Comparison of ENCODE assay signal across 28 cellular contexts in genomic region chr17:81289627-81290026, GRCh38.
"Had no signal": no experiment of that assay in that cellular context is flagged by ENCODE, and none has a peak within 500 bp of the region (broad histone marks: within the 10 kb centered on the region; RNA-seq: fewer than 3 reads in every experiment).

No MANE protein-coding gene starts in this region.

- H3K4me3 Mint-ChIP-seq: activated CD8-positive, alpha-beta T cell treated with anti-CD3 and anti-CD28 coated beads, Interleukin-2, amount 10 ng/mL, durations not matched to agents 7 days and 5 days; activated naive CD8-positive, alpha-beta T cell treated with anti-CD3 and anti-CD28 coated beads, Interleukin-2, amount 50 U/mL, for 24 hours; activated T-cell treated with anti-CD3 and anti-CD28 coated beads, Interleukin-2, amount 50 U/mL, for 24 hours; activated T-helper 1 cell treated with anti-CD3 and anti-CD28 coated beads, Interleukin-12 subunit alpha, Interleukin-12 subunit beta, Interleukin-2, Interleukin-4 antibody, amounts not matched to agents 30 ng/mL and 10 ng/mL and 1 ng/mL, durations not matched to agents 14 hours and 24 hours and 36 hours; central memory CD8-positive, alpha-beta T cell; T-cell; WTC11 had no signal

- H3K9me3 Mint-ChIP-seq: activated naive CD4-positive, alpha-beta T cell treated with anti-CD3 and anti-CD28 coated beads, Interleukin-2, amount 50 U/mL, for 72 hours; activated naive CD8-positive, alpha-beta T cell treated with anti-CD3 and anti-CD28 coated beads, Interleukin-2, amount 50 U/mL, for 24 hours; activated T-cell treated with anti-CD3 and anti-CD28 coated beads, Interleukin-2, amount 50 U/mL, for 24 hours; activated T-helper 1 cell treated with anti-CD3 and anti-CD28 coated beads, Interleukin-12 subunit alpha, Interleukin-12 subunit beta, Interleukin-2, Interleukin-4 antibody, amounts not matched to agents 30 ng/mL and 10 ng/mL and 1 ng/mL, durations not matched to agents 14 hours and 24 hours and 36 hours; central memory CD8-positive, alpha-beta T cell; T-cell; WTC11 had no signal

- H3K27me3 Mint-ChIP-seq: activated naive CD8-positive, alpha-beta T cell treated with anti-CD3 and anti-CD28 coated beads, Interleukin-2, amount 50 U/mL, for 24 hours; activated T-cell treated with anti-CD3 and anti-CD28 coated beads, Interleukin-2, amount 50 U/mL, for 24 hours; central memory CD8-positive, alpha-beta T cell; T-cell had no signal

- H3K27me3 ChIP-seq: ascending aorta, body of pancreas had no signal

- H3K27ac ChIP-seq: ascending aorta, body of pancreas, SK-N-MC had no signal

- H3K27ac Mint-ChIP-seq: activated CD8-positive, alpha-beta T cell treated with anti-CD3 and anti-CD28 coated beads, Interleukin-2, amount 10 ng/mL, durations not matched to agents 7 days and 5 days; activated naive CD4-positive, alpha-beta T cell treated with anti-CD3 and anti-CD28 coated beads, Interleukin-2, amount 50 U/mL, for 72 hours; activated naive CD8-positive, alpha-beta T cell treated with anti-CD3 and anti-CD28 coated beads, Interleukin-2, amount 50 U/mL, for 24 hours; activated T-cell treated with anti-CD3 and anti-CD28 coated beads, Interleukin-2, amount 50 U/mL, for 24 hours; activated T-helper 1 cell treated with anti-CD3 and anti-CD28 coated beads, Interleukin-12 subunit alpha, Interleukin-12 subunit beta, Interleukin-2, Interleukin-4 antibody, amounts not matched to agents 30 ng/mL and 10 ng/mL and 1 ng/mL, durations not matched to agents 14 hours and 24 hours and 36 hours had no signal

- FAIRE-seq: bronchial epithelial cell, RCC 7860 had no signal

- ATAC-seq: activated CD8-positive, alpha-beta T cell treated with anti-CD3 and anti-CD28 coated beads, Interleukin-2, amount 10 ng/mL, durations not matched to agents 7 days and 5 days; activated naive CD4-positive, alpha-beta T cell treated with anti-CD3 and anti-CD28 coated beads, Interleukin-2, amount 50 U/mL, for 72 hours; activated naive CD8-positive, alpha-beta T cell treated with anti-CD3 and anti-CD28 coated beads, Interleukin-2, amount 50 U/mL, for 24 hours; body of pancreas; PC-3; T-cell; WTC11 had no signal

- DNase-seq: activated CD4-positive, alpha-beta T cell treated with anti-CD3 and anti-CD28 coated beads for 48 hours; activated CD4-positive, alpha-beta T cell treated with anti-CD3 and anti-CD28 coated beads, Interleukin-2, amount 50 U/mL, for 4 hours; activated CD4-positive, CD25-positive, alpha-beta regulatory T cell treated with anti-CD3 and anti-CD28 coated beads, Interleukin-2, amount 50 U/mL, for 72 hours; activated CD8-positive, alpha-beta T cell treated with anti-CD3 and anti-CD28 coated beads, Interleukin-2, amount 10 ng/mL, durations not matched to agents 7 days and 5 days; activated effector memory CD4-positive, alpha-beta T cell treated with anti-CD3 and anti-CD28 coated beads, Interleukin-2, amount 50 U/mL, for 16 hours; activated naive CD4-positive, alpha-beta T cell treated with Interleukin-2 at 50 U/mL for 16 hours; activated naive CD8-positive, alpha-beta T cell treated with anti-CD3 and anti-CD28 coated beads, Interleukin-2, amount 50 U/mL, for 24 hours; activated T-cell treated with anti-CD3 and anti-CD28 coated beads, Interleukin-2, amount 50 U/mL, for 24 hours; amniotic stem cell; body of pancreas; Kasumi-1; KBM-7; NCI-H1048; NCI-H146; NCI-H187 treated with DMSO at 0.1 percent for 48 hours; NCI-H2081 treated with DMSO at 0.1 percent for 48 hours; NCI-H446; NCI-H524; PC-3; T-cell had no signal

- H3K4me3 ChIP-seq: ascending aorta, body of pancreas, SK-N-MC had no signal

- H3K9me3 ChIP-seq: ascending aorta, body of pancreas had no signal
